In genomic region chr6:158662607-158663464, GRCh38 we compare ENCODE assay signal across 8 cellular contexts. TPM values are rescaled to one million over a fixed set of nuclear protein-coding genes. Genes with fewer than 3 reads are reported as not detected.
DNase-seq lines count a peak whose midpoint lies in the region; ATAC-seq, FAIRE-seq and TF ChIP-seq lines count a peak whose summit lies in the region.

No MANE protein-coding gene starts in this region.

- H3K27ac ChIP-seq in colonic mucosa (peak overlapping the region; percentile 0), Karpas-422 (ENCODE audit: low read length) (no peak overlapping the region)
- peak overlapping the region; percentile 75 for H3K27ac ChIP-seq in naive thymus-derived CD4-positive, alpha-beta T cell (ENCODE audit: low read depth, low read length)

- no peaks in the 10 kb centered on the region for H3K9me2 ChIP-seq in Karpas-422 (replicated peaks; ENCODE audit: insufficient read depth, low read length)

- H4K20me1 ChIP-seq in Karpas-422 (ENCODE audit: insufficient read depth, low read depth, low read length): no peaks in the 10 kb centered on the region

- H3K9ac ChIP-seq in colonic mucosa (ENCODE audit: low read depth in 2 of 2, low read length in 2 of 2) (peak overlapping the region in 1 of 2 donors; percentile 43), Karpas-422 (ENCODE audit: low read length) (no peak overlapping the region)

- no peak overlapping the region for H2AFZ ChIP-seq in Karpas-422 (ENCODE audit: low read length)

- H3K27ac Mint-ChIP-seq in naive thymus-derived CD4-positive, alpha-beta T cell: peak overlapping the region; percentile 23 to 100 (median 92)
- H3K27ac Mint-ChIP-seq in stimulated activated effector memory CD8-positive, alpha-beta T cell treated with anti-CD3 and anti-CD28 coated beads, Interleukin-12 subunit alpha, Interleukin-12 subunit beta, amount 100 ng/mL, for 72 hours: no peak overlapping the region

- no peaks in the 10 kb centered on the region for H3K9me3 Mint-ChIP-seq in naive thymus-derived CD4-positive, alpha-beta T cell
- no peaks in the 10 kb centered on the region for H3K9me3 Mint-ChIP-seq in stimulated activated effector memory CD8-positive, alpha-beta T cell treated with anti-CD3 and anti-CD28 coated beads, Interleukin-12 subunit alpha, Interleukin-12 subunit beta, amount 100 ng/mL, for 72 hours

- POLR2A ChIA-PET in naive thymus-derived CD4-positive, alpha-beta T cell (lab: Charles Lee): interaction anchor here (0.7 to 5.9 kb wide), 7 partner anchors 8 to 901 kb away, joined by 3 to 59 read pairs (median 4); partner anchors contain the start of gene DYNLT1

- peak overlapping the region; percentile 48 to 96 (median 89) for H3K4me3 Mint-ChIP-seq in naive thymus-derived CD4-positive, alpha-beta T cell
- H3K4me3 Mint-ChIP-seq in stimulated activated effector memory CD8-positive, alpha-beta T cell treated with anti-CD3 and anti-CD28 coated beads, Interleukin-12 subunit alpha, Interleukin-12 subunit beta, amount 100 ng/mL, for 72 hours: no peak overlapping the region

- TF ChIP-seq CTCF in NB4 (IDR thresholded peaks at IDR 0.05; ENCODE audit: low read depth, low read length) (no peak), colonic mucosa (IDR thresholded peaks at IDR 0.05) (no peak)

- H3K27me3 Mint-ChIP-seq in naive thymus-derived CD4-positive, alpha-beta T cell: no peaks in the 10 kb centered on the region

- no peaks in the 10 kb centered on the region for H3K79me2 ChIP-seq in Karpas-422 (ENCODE audit: low read length)

- CTCF ChIA-PET in naive thymus-derived CD4-positive, alpha-beta T cell (lab: Charles Lee): interaction anchor here (0.9 to 6.7 kb wide), 10 partner anchors 9 to 449 kb away, joined by 3 to 107 read pairs (median 4); no protein-coding TSS in a partner anchor

- peak; percentile 56 for ATAC-seq in naive thymus-derived CD4-positive, alpha-beta T cell
- no peak for ATAC-seq in stimulated activated effector memory CD8-positive, alpha-beta T cell treated with anti-CD3 and anti-CD28 coated beads, Interleukin-12 subunit alpha, Interleukin-12 subunit beta, amount 100 ng/mL, for 72 hours

- intact Hi-C loops in colonic mucosa (cut with DNase I): loop anchor here (5.0 kb wide), 1 partner anchor 34 kb away; no protein-coding TSS in a partner anchor
- intact Hi-C loops in naive thymus-derived CD4-positive, alpha-beta T cell (cut with micrococcal nuclease): loop anchor here in 1 of 2 donors (1.0 to 5.0 kb wide), 2 partner anchors 10 to 36 kb away; no protein-coding TSS in a partner anchor

- H3K36me3 Mint-ChIP-seq in naive thymus-derived CD4-positive, alpha-beta T cell: peaks cover 0 to 42% (median 31%) of the 10 kb centered on the region in 5 donors
- peaks cover 100% of the 10 kb centered on the region for H3K36me3 Mint-ChIP-seq in stimulated activated effector memory CD8-positive, alpha-beta T cell treated with anti-CD3 and anti-CD28 coated beads, Interleukin-12 subunit alpha, Interleukin-12 subunit beta, amount 100 ng/mL, for 72 hours

- FAIRE-seq in GM12892 (lab: Jason Lieb, UNC): no peak

- H3K4me1 Mint-ChIP-seq in naive thymus-derived CD4-positive, alpha-beta T cell: peaks cover 5 to 73% (median 59%) of the 10 kb centered on the region in 7 donors
- H3K4me1 Mint-ChIP-seq in stimulated activated effector memory CD8-positive, alpha-beta T cell treated with anti-CD3 and anti-CD28 coated beads, Interleukin-12 subunit alpha, Interleukin-12 subunit beta, amount 100 ng/mL, for 72 hours: peaks cover 32% of the 10 kb centered on the region

- H3K4me1 ChIP-seq in colonic mucosa (no peaks in the 10 kb centered on the region), Karpas-422 (ENCODE audit: low read length) (no peaks in the 10 kb centered on the region)
- peaks cover 0 to 33% of the 10 kb centered on the region in 2 donors for H3K4me1 ChIP-seq in naive thymus-derived CD4-positive, alpha-beta T cell (ENCODE audit: control insufficient read depth in 2 of 2, insufficient read depth in 2 of 2, low read length in 2 of 2)

- H3K27me3 ChIP-seq in colonic mucosa (no peaks in the 10 kb centered on the region), Karpas-422 (ENCODE audit: low read length) (no peaks in the 10 kb centered on the region)
- H3K27me3 ChIP-seq in naive thymus-derived CD4-positive, alpha-beta T cell (ENCODE audit: control insufficient read depth in 2 of 2, insufficient read depth in 2 of 2, low read length in 2 of 2): no peaks in the 10 kb centered on the region

- H3K36me3 ChIP-seq in colonic mucosa (no peaks in the 10 kb centered on the region), Karpas-422 (ENCODE audit: insufficient read depth, low read length) (no peaks in the 10 kb centered on the region)
- peaks cover 13 to 34% (median 14%) of the 10 kb centered on the region in 3 experiments for H3K36me3 ChIP-seq in naive thymus-derived CD4-positive, alpha-beta T cell (ENCODE audit: control insufficient read depth in 2 of 3, insufficient read depth in 3 of 3, low read length in 3 of 3)

- H3K4me3 ChIP-seq in NB4 (ENCODE audit: low read depth, low read length) (no peak overlapping the region), colonic mucosa (no peak overlapping the region), Karpas-422 (ENCODE audit: low read length) (no peak overlapping the region)
- H3K4me3 ChIP-seq in naive thymus-derived CD4-positive, alpha-beta T cell (ENCODE audit: low read length): peak overlapping the region; percentile 34

- TF ChIP-seq POLR2A in NB4 (IDR thresholded peaks at IDR 0.05; ENCODE audit: extremely low read depth, insufficient read length) (no peak), GM12892 (IDR thresholded peaks at IDR 0.05; ENCODE audit: low read depth, low read length) (no peak)

- DNase-seq in CD1c-positive myeloid dendritic cell (ENCODE audit: extremely low spot score) (peak; percentile 12), NB4 (ENCODE audit: low read depth) (peak; percentile 77), colonic mucosa (no peak), Karpas-422 (no peak), GM12892 (ENCODE audit: insufficient read length) (no peak)
- DNase-seq in naive thymus-derived CD4-positive, alpha-beta T cell: peak in 7 of 9 donors; percentile 32 to 79 (median 67)
- DNase-seq in stimulated activated effector memory CD8-positive, alpha-beta T cell treated with anti-CD3 and anti-CD28 coated beads, Interleukin-12 subunit alpha, Interleukin-12 subunit beta, amount 100 ng/mL, for 72 hours (ENCODE audit: low spot score in 2 of 2): no peak
- DNase-seq in stimulated activated CD4-positive, alpha-beta T cell treated with anti-CD3 and anti-CD28 coated beads, Interleukin-4, amount 100 ng/mL, for 1 hour: no peak

- H3K9me3 ChIP-seq in colonic mucosa (no peaks in the 10 kb centered on the region), Karpas-422 (ENCODE audit: low read length) (no peaks in the 10 kb centered on the region)
- H3K9me3 ChIP-seq in naive thymus-derived CD4-positive, alpha-beta T cell (ENCODE audit: control insufficient read depth in 2 of 3, low read length in 3 of 3): no peaks in the 10 kb centered on the region

- H3K4me2 ChIP-seq in Karpas-422 (ENCODE audit: low read depth, low read length, poor library complexity, severe bottlenecking): no peak overlapping the region

RNA-seq across cellular contexts. Expression of gene SYTL3, which starts 13.0 kb away (rescaled TPM):
- total RNA-seq in colonic mucosa: 1 to 10 TPM; 1.1 to 3.1 TPM
- 10 to 100 TPM; 25.8 to 67.0 (median 31.1) TPM for total RNA-seq in naive thymus-derived CD4-positive, alpha-beta T cell
- polyA plus RNA-seq in naive thymus-derived CD4-positive, alpha-beta T cell: 10 to 100 TPM; 13.4 to 27.3 TPM
- 0.41 and 2.2 TPM in 2 replicates for total RNA-seq in Karpas-422 (2014; rRNA removed; shearing (Covaris generic); ENCODE audit: low replicate concordance)
- polyA plus RNA-seq in GM12892 (2012; ENCODE audit: missing spikeins): 4.7 TPM

RNA-seq across cellular contexts. Expression of gene DYNLT1, which starts 18.3 kb away (rescaled TPM):
- total RNA-seq in colonic mucosa: 100 to 1,000 TPM; 140 to 166 TPM
- 100 to 1,000 TPM in 2 of 5 experiments, 10 to 100 TPM in 3; 66.4 to 122 (median 75.9) TPM for total RNA-seq in naive thymus-derived CD4-positive, alpha-beta T cell
- 10 to 100 TPM; 81.6 to 95.6 TPM for polyA plus RNA-seq in naive thymus-derived CD4-positive, alpha-beta T cell
- 13.4 and 19.9 TPM in 2 replicates for total RNA-seq in Karpas-422 (2014; rRNA removed; shearing (Covaris generic); ENCODE audit: low replicate concordance)
- 64.4 TPM for polyA plus RNA-seq in GM12892 (2012; ENCODE audit: missing spikeins)

Comparison
In these comparisons a context has a peak if more than half of its experiments do, and no peak if none do; other contexts are left out.
1. DNase-seq: peak in CD1c-positive myeloid dendritic cell (single experiment), NB4 (single experiment) and naive thymus-derived CD4-positive, alpha-beta T cell (7 of 9); none in colonic mucosa (single experiment), stimulated activated effector memory CD8-positive, alpha-beta T cell treated with anti-CD3 and anti-CD28 coated beads, Interleukin-12 subunit alpha, Interleukin-12 subunit beta, amount 100 ng/mL, for 72 hours (0 of 2), stimulated activated CD4-positive, alpha-beta T cell treated with anti-CD3 and anti-CD28 coated beads, Interleukin-4, amount 100 ng/mL, for 1 hour (single experiment), Karpas-422 (single experiment) and GM12892 (single experiment).